19 cellular contexts compared by ENCODE assay signal in genomic region chr1:26349196-26349885, GRCh38. TPM values are rescaled to one million over a fixed set of nuclear protein-coding genes. Genes with fewer than 3 reads are reported as not detected.
DNase-seq lines count a peak whose midpoint lies in the region; ATAC-seq and TF ChIP-seq lines count a peak whose summit lies in the region.
"Had no signal": no experiment of that assay in that cellular context is flagged by ENCODE, and none has a peak within 500 bp of the region (broad histone marks: within the 10 kb centered on the region; RNA-seq: fewer than 3 reads in every experiment).

No MANE protein-coding gene starts in this region.

- TF ChIP-seq POLR2A in IMR-90 (IDR thresholded peaks at IDR 0.05; ENCODE audit: low read depth, low read length): no peak

- H4K8ac ChIP-seq in IMR-90 (ENCODE audit: low read depth in 2 of 2, low read length in 2 of 2): no peak overlapping the region

- intact Hi-C loops in IMR-90 (cut with micrococcal nuclease): no loop called here

- no peak overlapping the region for H3K18ac ChIP-seq in IMR-90 (ENCODE audit: low read depth, low read length)

- H3K9me1 ChIP-seq in IMR-90 (ENCODE audit: insufficient read depth, low read length): peaks cover 9% of the 10 kb centered on the region; the same call in 1 of the 2 replicates

- H3K27me3 ChIP-seq in IMR-90 (ENCODE audit: control insufficient read depth, insufficient read depth, low read length) (peaks cover 19% of the 10 kb centered on the region; the same call in 1 of the 2 replicates), brain microvascular endothelial cell (replicated peaks) (no peaks in the 10 kb centered on the region)

- TF ChIP-seq RAD21 in IMR-90 (IDR thresholded peaks at IDR 0.05; ENCODE audit: low read length): no peak

- no TSS peak for BruUV-seq in IMR-90 (replicated peaks; lab: Mats Ljungman, UMichigan)

- H3K36me3 Mint-ChIP-seq in activated T-cell treated with anti-CD3 and anti-CD28 coated beads, Interleukin-2, amount 50 U/mL, for 72 hours (ENCODE audit: insufficient read depth in 2 of 2): no peaks in the 10 kb centered on the region
- H3K36me3 Mint-ChIP-seq: memory B cell; stimulated activated memory B cell treated with anti-CD40 and anti-IgM and Interleukin-4, amounts not matched to agents 10 μg/mL and 1 μg/mL and 100 μg/mL, for 72 hours had no signal

- no peak overlapping the region for H3K9ac ChIP-seq in IMR-90 (ENCODE audit: low read depth, low read length)

- no CpG with 5 or more reads among the region's 7 CpGs for WGBS in IMR-90 (ENCODE audit: extremely low coverage in 2 of 2, insufficient read length in 1 of 2), 2 experiments

- H2BK15ac ChIP-seq in IMR-90 (ENCODE audit: low read depth, low read length): no peak overlapping the region; the same call in 2 of the 3 replicates

- DNase-seq in AG10803 (ENCODE audit: low read depth): peak; percentile 75
- DNase-seq in IMR-90: peak; percentile 81
- DNase-seq in brain microvascular endothelial cell: peak; percentile 73
- peak; percentile 96 for DNase-seq in kidney tubule cell (ENCODE audit: low spot score)
- DNase-seq in stimulated activated naive CD4-positive, alpha-beta T cell (lab: John Stamatoyannopoulos, UW): no peak
- no peak for DNase-seq in activated T-cell treated with anti-CD3 and anti-CD28 coated beads, Interleukin-2, amount 50 U/mL, for 72 hours
- DNase-seq: activated CD8-positive, alpha-beta memory T cell treated with anti-CD3 and anti-CD28 coated beads, Interleukin-2, amount 50 U/mL, for 48 hours; activated naive CD8-positive, alpha-beta T cell treated with anti-CD3 and anti-CD28 coated beads, Interleukin-2, amount 50 U/mL, for 24 hours; effector CD8-positive, alpha-beta T cell; NCI-H1105; NCI-H524 treated with DMSO at 0.1 percent for 48 hours had no signal

- no peak overlapping the region for H3K14ac ChIP-seq in IMR-90 (replicated peaks; ENCODE audit: low read depth, low read length)

- no peak overlapping the region for H3K4me2 ChIP-seq in IMR-90 (ENCODE audit: low read depth, low read length)

- H3K4me1 ChIP-seq in IMR-90 (ENCODE audit: control insufficient read depth, insufficient read depth, low read length): peaks cover 9% of the 10 kb centered on the region

- H3K36me3 ChIP-seq in IMR-90 (ENCODE audit: control insufficient read depth, insufficient read depth, low read length): no peaks in the 10 kb centered on the region
- H3K36me3 ChIP-seq in brain microvascular endothelial cell (replicated peaks): no peaks in the 10 kb centered on the region

- H3K56ac ChIP-seq in IMR-90 (ENCODE audit: extremely low read depth, insufficient read depth, low read length): no peak overlapping the region

- ATAC-seq in IMR-90 (ENCODE audit: low read depth) (peak; percentile 56), HG02884 (IDR thresholded peaks at IDR 0.05; ENCODE audit: unreplicated experiment) (no peak), HG03139 (IDR thresholded peaks at IDR 0.05; ENCODE audit: unreplicated experiment) (no peak)
- ATAC-seq in activated T-cell treated with anti-CD3 and anti-CD28 coated beads, Interleukin-2, amount 50 U/mL, for 72 hours (replicated peaks in 1 of 2): no peak
- ATAC-seq: activated naive CD8-positive, alpha-beta T cell treated with anti-CD3 and anti-CD28 coated beads, Interleukin-2, amount 50 U/mL, for 24 hours; stimulated activated memory B cell treated with anti-CD40 and anti-IgM and Interleukin-4, amounts not matched to agents 10 μg/mL and 1 μg/mL and 100 μg/mL, for 72 hours had no signal

- H3K4me3 Mint-ChIP-seq in activated T-cell treated with anti-CD3 and anti-CD28 coated beads, Interleukin-2, amount 50 U/mL, for 72 hours: no peak overlapping the region
- H3K4me3 Mint-ChIP-seq: activated naive CD8-positive, alpha-beta T cell treated with anti-CD3 and anti-CD28 coated beads, Interleukin-2, amount 50 U/mL, for 24 hours; memory B cell; stimulated activated memory B cell treated with anti-CD40 and anti-IgM and Interleukin-4, amounts not matched to agents 10 μg/mL and 1 μg/mL and 100 μg/mL, for 72 hours had no signal

- no peaks in the 10 kb centered on the region for H3K9me3 ChIP-seq in IMR-90 (ENCODE audit: control insufficient read depth, insufficient read depth, low read length)

- peak overlapping the region; percentile 81 for H2AFZ ChIP-seq in IMR-90 (replicated peaks; ENCODE audit: low read length, poor library complexity)

- POLR2A ChIA-PET in IMR-90 (lab: Charles Lee; ENCODE audit: unreplicated experiment): no interaction called here

- no peaks in the 10 kb centered on the region; the same call in 1 of the 2 replicates for H4K20me1 ChIP-seq in IMR-90 (ENCODE audit: insufficient read depth, low read length)

- in situ Hi-C loops in IMR-90 (cut with MboI; ENCODE audit: low sequenced_read_pairs): no loop called here
- in situ Hi-C loops in brain microvascular endothelial cell (cut with HindIII; ENCODE audit: low pct_ligation_motif_present, low sequenced_read_pairs): no loop called here

- no peak overlapping the region for H2BK5ac ChIP-seq in IMR-90 (ENCODE audit: low read depth, low read length, poor library complexity, severe bottlenecking)

- H3K79me1 ChIP-seq in IMR-90 (ENCODE audit: low read depth in 1 of 2, low read length in 2 of 2): no peaks in the 10 kb centered on the region

- H3K4me3 ChIP-seq in AG10803 (ENCODE audit: low read length): no peak overlapping the region
- H3K4me3 ChIP-seq in IMR-90 (ENCODE audit: insufficient read depth, low read depth, low read length): no peak overlapping the region
- no peak overlapping the region for H3K4me3 ChIP-seq in brain microvascular endothelial cell (ENCODE audit: low read depth, low read length)

- CTCF ChIA-PET in IMR-90 (lab: Yijun Ruan, JAX): interaction anchor here (1.6 kb wide), 1 partner anchor 14 kb away, joined by 4 read pairs; no protein-coding TSS in a partner anchor

- no peaks in the 10 kb centered on the region for H3K27me3 Mint-ChIP-seq in activated T-cell treated with anti-CD3 and anti-CD28 coated beads, Interleukin-2, amount 50 U/mL, for 72 hours (ENCODE audit: low read depth)
- H3K27me3 Mint-ChIP-seq: activated naive CD8-positive, alpha-beta T cell treated with anti-CD3 and anti-CD28 coated beads, Interleukin-2, amount 50 U/mL, for 24 hours had no signal

- H2AK5ac ChIP-seq in IMR-90 (ENCODE audit: low read depth, low read length): no peak overlapping the region

- H3K4me1 Mint-ChIP-seq in activated T-cell treated with anti-CD3 and anti-CD28 coated beads, Interleukin-2, amount 50 U/mL, for 72 hours (ENCODE audit: low read depth): no peaks in the 10 kb centered on the region
- H3K4me1 Mint-ChIP-seq: activated naive CD8-positive, alpha-beta T cell treated with anti-CD3 and anti-CD28 coated beads, Interleukin-2, amount 50 U/mL, for 24 hours; memory B cell had no signal

- TF ChIP-seq CTCF in AG10803 (conservative IDR thresholded peaks at IDR 0.05; ENCODE audit: low read length) (no peak), IMR-90 (conservative IDR thresholded peaks at IDR 0.05; ENCODE audit: low read depth, low read length) (no peak), brain microvascular endothelial cell (IDR thresholded peaks at IDR 0.05; ENCODE audit: low read depth, low read length, missing control alignments) (no peak)

- no peak overlapping the region for H3K27ac Mint-ChIP-seq in activated T-cell treated with anti-CD3 and anti-CD28 coated beads, Interleukin-2, amount 50 U/mL, for 72 hours
- H3K27ac Mint-ChIP-seq: activated naive CD8-positive, alpha-beta T cell treated with anti-CD3 and anti-CD28 coated beads, Interleukin-2, amount 50 U/mL, for 24 hours; memory B cell; stimulated activated memory B cell treated with anti-CD40 and anti-IgM and Interleukin-4, amounts not matched to agents 10 μg/mL and 1 μg/mL and 100 μg/mL, for 72 hours had no signal

- H4K5ac ChIP-seq in IMR-90 (ENCODE audit: low read depth, low read length): no peak overlapping the region

- dilution Hi-C loops in IMR-90 (cut with HindIII; ENCODE audit: low sequenced_read_pairs, unreplicated experiment): no loop called here

- peak overlapping the region; percentile 61 for H2AK9ac ChIP-seq in IMR-90 (replicated peaks; ENCODE audit: low read depth, low read length, poor library complexity)

- no peak overlapping the region for H2BK120ac ChIP-seq in IMR-90 (ENCODE audit: low read depth, low read length)

- no peak overlapping the region for H4K91ac ChIP-seq in IMR-90 (ENCODE audit: insufficient read depth, low read depth, low read length)

- no peak overlapping the region for H2BK20ac ChIP-seq in IMR-90 (ENCODE audit: low read depth, low read length)

- no peak overlapping the region for H3K4ac ChIP-seq in IMR-90 (ENCODE audit: low read depth, low read length)

- no peak overlapping the region for H3K23ac ChIP-seq in IMR-90 (ENCODE audit: low read depth, low read length)

- H3K9me3 Mint-ChIP-seq in activated T-cell treated with anti-CD3 and anti-CD28 coated beads, Interleukin-2, amount 50 U/mL, for 72 hours: no peaks in the 10 kb centered on the region
- H3K9me3 Mint-ChIP-seq: activated naive CD8-positive, alpha-beta T cell treated with anti-CD3 and anti-CD28 coated beads, Interleukin-2, amount 50 U/mL, for 24 hours; memory B cell; stimulated activated memory B cell treated with anti-CD40 and anti-IgM and Interleukin-4, amounts not matched to agents 10 μg/mL and 1 μg/mL and 100 μg/mL, for 72 hours had no signal

- H3K27ac ChIP-seq in IMR-90 (ENCODE audit: insufficient read depth, low read length) (no peak overlapping the region), brain microvascular endothelial cell (no peak overlapping the region)
- H3K27ac ChIP-seq: C4-2B, VCaP had no signal

RNA-seq across cellular contexts. Expression of gene CRYBG2, which starts 4.6 kb away (rescaled TPM):
- not detected in 2 replicates for total RNA-seq in IMR-90 (2012; rRNA removed)
- not detected in 2 replicates for polyA plus RNA-seq in IMR-90 (2012; rRNA removed)
- 0.01 and 0.05 TPM in 2 replicates for polyA plus RNA-seq in IMR-90 (2012; cell fraction: cytosol; rRNA removed)
- polyA plus RNA-seq in IMR-90 (2012; cell fraction: nucleus; rRNA removed; ENCODE audit: low replicate concordance): 0.31 and 0.32 TPM in 2 replicates
- 1 to 10 TPM; 1.6 to 2.3 TPM for total RNA-seq in activated T-cell treated with anti-CD3 and anti-CD28 coated beads, Interleukin-2, amount 50 U/mL, for 72 hours
- total RNA-seq: SK-MEL-5 had no signal

RNA-seq across cellular contexts. Expression of gene ZNF683, which starts 23.2 kb away (rescaled TPM):
- total RNA-seq in IMR-90 (2012; rRNA removed): not detected in 2 replicates
- polyA plus RNA-seq in IMR-90 (2012; rRNA removed): not detected in 2 replicates
- polyA plus RNA-seq in IMR-90 (2012; cell fraction: cytosol; rRNA removed): not detected in 2 replicates
- polyA plus RNA-seq in IMR-90 (2012; cell fraction: nucleus; rRNA removed; ENCODE audit: low replicate concordance): not detected in 2 replicates
- total RNA-seq in activated T-cell treated with anti-CD3 and anti-CD28 coated beads, Interleukin-2, amount 50 U/mL, for 72 hours: under 1 TPM in 1 of 2 donors, not detected in 1; 0.25 TPM
- total RNA-seq: HT-29, SK-MEL-5 had no signal

RNA-seq across cellular contexts. Expression of gene CD52, which starts 31.6 kb away (rescaled TPM):
- not detected in 2 replicates for total RNA-seq in IMR-90 (2012; rRNA removed)
- polyA plus RNA-seq in IMR-90 (2012; rRNA removed): 1.3 and 1.6 TPM in 2 replicates
- 0.30 TPM in 1 of 2 replicates, not detected in the other for polyA plus RNA-seq in IMR-90 (2012; cell fraction: cytosol; rRNA removed)
- polyA plus RNA-seq in IMR-90 (2012; cell fraction: nucleus; rRNA removed; ENCODE audit: low replicate concordance): 0.36 TPM in 1 of 2 replicates, not detected in the other
- 100 to 1,000 TPM; 213 to 245 TPM for total RNA-seq in activated T-cell treated with anti-CD3 and anti-CD28 coated beads, Interleukin-2, amount 50 U/mL, for 72 hours
- total RNA-seq: SK-MEL-5 had no signal

RNA-seq across cellular contexts. Expression of gene UBXN11, which starts 42.9 kb away (rescaled TPM):
- 3.6 and 5.2 TPM in 2 replicates for total RNA-seq in IMR-90 (2012; rRNA removed)
- 17.0 and 18.4 TPM in 2 replicates for polyA plus RNA-seq in IMR-90 (2012; rRNA removed)
- 10.1 and 13.9 TPM in 2 replicates for polyA plus RNA-seq in IMR-90 (2012; cell fraction: cytosol; rRNA removed)
- polyA plus RNA-seq in IMR-90 (2012; cell fraction: nucleus; rRNA removed; ENCODE audit: low replicate concordance): 151 and 169 TPM in 2 replicates
- 10 to 100 TPM; 19.1 to 19.3 TPM for total RNA-seq in activated T-cell treated with anti-CD3 and anti-CD28 coated beads, Interleukin-2, amount 50 U/mL, for 72 hours

Comparison
In these comparisons a context has a peak if more than half of its experiments do, and no peak if none do; other contexts are left out.
1. DNase-seq: peak in AG10803 (single experiment), IMR-90 (single experiment), brain microvascular endothelial cell (single experiment) and kidney tubule cell (single experiment); none in stimulated activated naive CD4-positive, alpha-beta T cell (0 of 6) and activated T-cell treated with anti-CD3 and anti-CD28 coated beads, Interleukin-2, amount 50 U/mL, for 72 hours (0 of 2).
2. RNA of gene CD52, which starts 31.6 kb away (total RNA-seq): 213 to 245 TPM in activated T-cell treated with anti-CD3 and anti-CD28 coated beads, Interleukin-2, amount 50 U/mL, for 72 hours; not detected in IMR-90; every median in the first group is over 100 times any median in the second.